Comparison of ENCODE assay signal across 8 cellular contexts in the genomic region with DNA sequence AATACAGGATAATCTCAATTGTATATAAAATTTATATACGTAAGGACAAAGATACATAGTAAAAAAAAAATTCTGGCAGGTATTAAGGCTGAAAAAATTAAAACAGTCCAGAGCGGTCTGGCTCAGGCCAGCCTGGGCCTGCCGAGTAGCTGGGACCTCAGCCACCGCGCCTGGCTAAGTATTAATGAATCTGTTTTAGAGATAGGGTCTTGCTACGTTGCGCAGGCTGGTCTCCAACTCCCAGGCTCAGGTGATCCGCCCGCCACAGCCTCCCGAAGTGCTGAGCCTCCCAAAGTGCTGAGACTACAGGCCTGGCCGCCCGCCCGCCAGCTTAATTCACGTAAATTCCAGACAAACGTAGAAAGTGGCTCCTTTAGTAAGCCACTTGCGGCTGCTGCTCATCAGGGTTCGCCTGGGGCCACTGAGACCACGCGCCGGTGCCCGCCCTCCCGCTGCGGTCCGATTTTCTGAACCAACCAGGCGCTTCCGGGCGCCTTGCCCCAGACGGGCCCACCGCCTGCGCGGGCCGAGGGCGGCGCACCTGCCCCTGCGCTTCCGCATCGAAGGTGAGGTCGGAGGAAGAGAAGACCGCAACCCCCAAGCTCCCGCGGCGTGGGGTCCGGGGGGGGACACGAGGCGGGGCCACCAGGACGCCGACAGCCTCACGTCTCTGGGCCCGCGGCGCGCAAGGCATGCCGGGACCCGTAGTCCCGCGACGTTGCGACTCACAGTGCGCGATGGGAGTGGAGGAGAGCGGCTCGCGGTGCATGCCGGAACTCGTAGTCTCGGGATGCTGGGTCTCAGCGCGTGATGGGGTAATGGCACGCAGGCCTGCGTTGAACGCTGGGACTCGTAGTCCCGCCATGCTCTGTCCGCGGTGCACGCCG. TPM values are rescaled to one million over a fixed set of nuclear protein-coding genes. Genes with fewer than 3 reads are reported as not detected.
DNase-seq lines count a peak whose midpoint lies in the region; ATAC-seq and TF ChIP-seq lines count a peak whose summit lies in the region.

No MANE protein-coding gene starts in this region.

- in situ Hi-C loops in GM13976 (cut with MboI; ENCODE audit: low sequenced_read_pairs, unreplicated experiment) = no loop called here

- DNase-seq in GM13976 (ENCODE audit: low spot score) = peak; percentile 99
- peak; percentile 97 for DNase-seq in NCI-H1436 treated with DMSO at 0.1 percent for 48 hours (lab: John Stamatoyannopoulos, UW)
- peak; percentile 98 for DNase-seq in T follicular helper cell (ENCODE audit: low read depth)
- DNase-seq in adrenal gland = peak; percentile 98 to 100 (median 99)
- peak; percentile 100 for DNase-seq in cardiac septum (ENCODE audit: low spot score)
- peak; percentile 96 for DNase-seq in tibial nerve (ENCODE audit: low spot score in 2 of 2)

- H2AFZ ChIP-seq in parathyroid adenoma = peak overlapping the region; percentile 92

- ATAC-seq in HG02852 (IDR thresholded peaks at IDR 0.05; ENCODE audit: unreplicated experiment) = peak; percentile 92

- TF ChIP-seq POLR2A in adrenal gland (IDR thresholded peaks at IDR 0.05) (peak; percentile 60 to 62), tibial nerve (IDR thresholded peaks at IDR 0.05) (peak in 1 of 2 donors; percentile 71)

- H3K9me3 ChIP-seq in adrenal gland (replicated peaks in 1 of 3) (no peaks in the 10 kb centered on the region), parathyroid adenoma (ENCODE audit: control insufficient read depth, low read length) (no peaks in the 10 kb centered on the region), tibial nerve (no peaks in the 10 kb centered on the region)

- peak overlapping the region; percentile 94 for H3K4me2 ChIP-seq in parathyroid adenoma (ENCODE audit: low read length)

- H3K27ac ChIP-seq in adrenal gland (peak overlapping the region; percentile 95 to 100 (median 97)), parathyroid adenoma (peak overlapping the region; percentile 97), tibial nerve (peak overlapping the region; percentile 96 to 99 (median 98))

- peaks cover 34% of the 10 kb centered on the region for H3K79me2 ChIP-seq in parathyroid adenoma

- H3K4me3 ChIP-seq in adrenal gland (peak overlapping the region; percentile 54 to 87 (median 74)), parathyroid adenoma (ENCODE audit: low read depth, low read length) (peak overlapping the region; percentile 93), tibial nerve (peak overlapping the region; percentile 78 to 100 (median 80))

- intact Hi-C loops in adrenal gland (cut with DNase I) = no loop called here
- intact Hi-C loops in cardiac septum (cut with DNase I) = loop anchor here (5.0 to 10.0 kb wide), 2 partner anchors 353 to 614 kb away; a partner anchor contains a TSS

- TF ChIP-seq CTCF in GM13976 (IDR thresholded peaks at IDR 0.05; ENCODE audit: borderline replicate concordance, control extremely low read depth, extremely low read depth, insufficient read depth, missing control alignments) (no peak), adrenal gland (IDR thresholded peaks at IDR 0.05) (no peak), parathyroid adenoma (IDR thresholded peaks at IDR 0.05) (no peak), tibial nerve (IDR thresholded peaks at IDR 0.05) (no peak)

- peak; percentile 91 to 92 for TF ChIP-seq EP300 in tibial nerve (IDR thresholded peaks at IDR 0.05)

- no peaks in the 10 kb centered on the region for H3K27me3 ChIP-seq in adrenal gland
- no peaks in the 10 kb centered on the region for H3K27me3 ChIP-seq in parathyroid adenoma (ENCODE audit: control insufficient read depth, insufficient read depth, low read length)
- H3K27me3 ChIP-seq in tibial nerve = no peaks in the 10 kb centered on the region

- no peaks in the 10 kb centered on the region for H3K36me3 ChIP-seq in adrenal gland (replicated peaks in 1 of 2)
- H3K36me3 ChIP-seq in parathyroid adenoma (ENCODE audit: control insufficient read depth, insufficient read depth, low read length) = no peaks in the 10 kb centered on the region
- H3K36me3 ChIP-seq in tibial nerve = peaks cover 0 to 25% (median 0%) of the 10 kb centered on the region in 3 donors

- WGBS in adrenal gland, 4 donors = 1 to 4% (median 2%) methylated on average over 15 to 77 of the region's 77 CpGs
- 1 to 2% methylated on average over 42 to 43 of the region's 77 CpGs for whole genome bisulfite sequencing in tibial nerve, 2 donors

- H3K4me1 ChIP-seq in adrenal gland (replicated peaks in 1 of 2) (peaks cover 18 to 30% of the 10 kb centered on the region in 2 donors), parathyroid adenoma (peaks cover 5% of the 10 kb centered on the region), tibial nerve (peaks cover 0 to 52% (median 23%) of the 10 kb centered on the region in 4 donors)

- H3K9ac ChIP-seq in parathyroid adenoma = peak overlapping the region; percentile 87

RNA-seq across cellular contexts. Expression of a gene that starts 0.7 kb away (rescaled TPM):
- 10 to 100 TPM; 11.7 to 21.3 (median 15.8) TPM for total RNA-seq in adrenal gland
- polyA plus RNA-seq in adrenal gland = 10 to 100 TPM in 2 of 3 donors, 1 to 10 TPM in 1; 3.8 to 23.9 (median 20.7) TPM
- 10.8 TPM for total RNA-seq in cardiac septum
- total RNA-seq in tibial nerve = 10 to 100 TPM; 18.1 to 40.5 (median 25.7) TPM

Comparison
In these comparisons a context has a peak if more than half of its experiments do, and no peak if none do; other contexts are left out.
1. Peak in every context shown above with its lines: DNase-seq, ATAC-seq, H3K4me3 ChIP-seq and H3K27ac ChIP-seq.